Comparison of ENCODE assay signal across 14 cellular contexts in the genomic region with DNA sequence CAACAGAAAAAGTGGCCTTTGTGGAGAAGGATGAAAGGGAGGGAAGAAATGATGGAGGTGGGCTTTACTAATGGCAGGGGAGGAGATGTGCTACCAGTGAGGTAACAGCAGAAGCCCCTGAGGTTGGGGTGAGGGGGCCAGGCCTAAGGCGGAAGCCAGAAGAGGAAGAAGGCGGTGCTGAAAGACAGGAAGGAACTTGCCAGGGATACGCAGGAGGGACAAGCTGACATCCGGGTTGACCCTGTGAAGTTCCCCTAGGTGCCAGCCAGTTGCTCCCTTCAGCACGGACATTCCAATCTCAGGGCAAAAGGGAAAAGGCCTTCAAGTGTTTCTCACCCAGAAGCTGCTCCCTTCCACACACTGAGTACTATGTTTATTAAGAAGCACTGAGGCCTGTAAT. TPM values are rescaled to one million over a fixed set of nuclear protein-coding genes. Genes with fewer than 3 reads are reported as not detected.
A peak's percentile ranks its signal among the peaks of the same experiment; 100 is the strongest.
DNase-seq lines count a peak whose midpoint lies in the region; ATAC-seq, FAIRE-seq and TF ChIP-seq lines count a peak whose summit lies in the region.
"Had no signal": no experiment of that assay in that cellular context is flagged by ENCODE, and none has a peak within 500 bp of the region (broad histone marks: within the 10 kb centered on the region; RNA-seq: fewer than 3 reads in every experiment).

No MANE protein-coding gene starts in this region.

- FAIRE-seq in D721Med (lab: Jason Lieb, UNC) = no peak

- no peaks in the 10 kb centered on the region for H3K9me3 Mint-ChIP-seq in activated naive CD4-positive, alpha-beta T cell treated with anti-CD3 and anti-CD28 coated beads, Interleukin-2, amount 50 U/mL, for 24 hours
- no peaks in the 10 kb centered on the region for H3K9me3 Mint-ChIP-seq in activated naive CD8-positive, alpha-beta T cell treated with anti-CD3 and anti-CD28 coated beads, Interleukin-2, amount 10 ng/mL, durations not matched to agents 7 days and 5 days
- no peaks in the 10 kb centered on the region for H3K9me3 Mint-ChIP-seq in stimulated activated memory B cell treated with anti-CD40 and anti-IgM and Interleukin-4, amounts not matched to agents 10 μg/mL and 1 μg/mL and 100 μg/mL, for 72 hours
- H3K9me3 Mint-ChIP-seq: activated naive CD4-positive, alpha-beta T cell treated with anti-CD3 and anti-CD28 coated beads for 36 hours; H9 had no signal

- TF ChIP-seq CTCF in D721Med (IDR thresholded peaks at IDR 0.05; ENCODE audit: insufficient read depth, missing control alignments) = no peak

- no peak overlapping the region for H3K4me3 Mint-ChIP-seq in activated naive CD4-positive, alpha-beta T cell treated with anti-CD3 and anti-CD28 coated beads, Interleukin-2, amount 50 U/mL, for 24 hours
- peak overlapping the region; percentile 29 for H3K4me3 Mint-ChIP-seq in activated naive CD8-positive, alpha-beta T cell treated with anti-CD3 and anti-CD28 coated beads, Interleukin-2, amount 10 ng/mL, durations not matched to agents 7 days and 5 days
- H3K4me3 Mint-ChIP-seq in stimulated activated memory B cell treated with anti-CD40 and anti-IgM and Interleukin-4, amounts not matched to agents 10 μg/mL and 1 μg/mL and 100 μg/mL, for 72 hours = no peak overlapping the region
- H3K4me3 Mint-ChIP-seq: activated naive CD4-positive, alpha-beta T cell treated with anti-CD3 and anti-CD28 coated beads for 36 hours; H9 had no signal

- POLR2A ChIA-PET in activated naive CD8-positive, alpha-beta T cell treated with anti-CD3 and anti-CD28 coated beads, Interleukin-2, amount 10 ng/mL, durations not matched to agents 7 days and 5 days (lab: Charles Lee) = interaction anchor here (0.6 to 4.9 kb wide), 2 partner anchors 12 to 84 kb away, joined by 3 to 52 read pairs; a partner anchor contains a TSS

- peaks cover 9% of the 10 kb centered on the region for H3K36me3 Mint-ChIP-seq in activated naive CD4-positive, alpha-beta T cell treated with anti-CD3 and anti-CD28 coated beads, Interleukin-2, amount 50 U/mL, for 24 hours
- peaks cover 19% of the 10 kb centered on the region for H3K36me3 Mint-ChIP-seq in activated naive CD8-positive, alpha-beta T cell treated with anti-CD3 and anti-CD28 coated beads, Interleukin-2, amount 10 ng/mL, durations not matched to agents 7 days and 5 days
- H3K36me3 Mint-ChIP-seq in stimulated activated memory B cell treated with anti-CD40 and anti-IgM and Interleukin-4, amounts not matched to agents 10 μg/mL and 1 μg/mL and 100 μg/mL, for 72 hours = peaks cover 32% of the 10 kb centered on the region

- no peak for DNase-seq in activated naive CD4-positive, alpha-beta T cell treated with Interleukin-2 at 50 U/mL for 16 hours
- DNase-seq in MV-4-11 (lab: John Stamatoyannopoulos, UW) (peak; percentile 25), D721Med (ENCODE audit: insufficient read length, low spot score) (no peak), epidermal melanocyte (ENCODE audit: insufficient read length, low spot score) (no peak)
- DNase-seq in activated naive CD8-positive, alpha-beta T cell treated with anti-CD3 and anti-CD28 coated beads, Interleukin-2, amount 10 ng/mL, durations not matched to agents 7 days and 5 days = no peak
- DNase-seq: activated CD4-positive, CD25-positive, alpha-beta regulatory T cell; activated naive CD4-positive, alpha-beta T cell treated with anti-CD3 and anti-CD28 coated beads for 36 hours; H9; mesenchymal stem cell; NCI-H1105; NCI-H345 had no signal

- H3K27ac Mint-ChIP-seq in activated naive CD4-positive, alpha-beta T cell treated with anti-CD3 and anti-CD28 coated beads, Interleukin-2, amount 50 U/mL, for 24 hours = peak overlapping the region; percentile 84
- peak overlapping the region; percentile 80 for H3K27ac Mint-ChIP-seq in activated naive CD8-positive, alpha-beta T cell treated with anti-CD3 and anti-CD28 coated beads, Interleukin-2, amount 10 ng/mL, durations not matched to agents 7 days and 5 days
- peak overlapping the region; percentile 50 for H3K27ac Mint-ChIP-seq in stimulated activated memory B cell treated with anti-CD40 and anti-IgM and Interleukin-4, amounts not matched to agents 10 μg/mL and 1 μg/mL and 100 μg/mL, for 72 hours
- H3K27ac Mint-ChIP-seq: H9 had no signal

- ATAC-seq in activated naive CD8-positive, alpha-beta T cell treated with anti-CD3 and anti-CD28 coated beads, Interleukin-2, amount 10 ng/mL, durations not matched to agents 7 days and 5 days (ENCODE audit: low read depth) = no peak
- ATAC-seq in stimulated activated memory B cell treated with anti-CD40 and anti-IgM and Interleukin-4, amounts not matched to agents 10 μg/mL and 1 μg/mL and 100 μg/mL, for 72 hours = no peak
- ATAC-seq in GM18907 (IDR thresholded peaks at IDR 0.05; ENCODE audit: unreplicated experiment) = no peak

- H3K27me3 Mint-ChIP-seq in activated naive CD4-positive, alpha-beta T cell treated with anti-CD3 and anti-CD28 coated beads, Interleukin-2, amount 50 U/mL, for 24 hours = no peaks in the 10 kb centered on the region
- no peaks in the 10 kb centered on the region for H3K27me3 Mint-ChIP-seq in activated naive CD8-positive, alpha-beta T cell treated with anti-CD3 and anti-CD28 coated beads, Interleukin-2, amount 10 ng/mL, durations not matched to agents 7 days and 5 days
- no peaks in the 10 kb centered on the region for H3K27me3 Mint-ChIP-seq in stimulated activated memory B cell treated with anti-CD40 and anti-IgM and Interleukin-4, amounts not matched to agents 10 μg/mL and 1 μg/mL and 100 μg/mL, for 72 hours

- peaks cover 55% of the 10 kb centered on the region for H3K4me1 Mint-ChIP-seq in activated naive CD4-positive, alpha-beta T cell treated with anti-CD3 and anti-CD28 coated beads, Interleukin-2, amount 50 U/mL, for 24 hours
- H3K4me1 Mint-ChIP-seq in activated naive CD8-positive, alpha-beta T cell treated with anti-CD3 and anti-CD28 coated beads, Interleukin-2, amount 10 ng/mL, durations not matched to agents 7 days and 5 days = peaks cover 34% of the 10 kb centered on the region
- H3K4me1 Mint-ChIP-seq in stimulated activated memory B cell treated with anti-CD40 and anti-IgM and Interleukin-4, amounts not matched to agents 10 μg/mL and 1 μg/mL and 100 μg/mL, for 72 hours = peaks cover 49% of the 10 kb centered on the region

RNA-seq across cellular contexts. Expression of a gene that starts 2.3 kb away (rescaled TPM):
- total RNA-seq in activated naive CD8-positive, alpha-beta T cell treated with anti-CD3 and anti-CD28 coated beads, Interleukin-2, amount 10 ng/mL, durations not matched to agents 7 days and 5 days = 10 to 100 TPM; 15.6 to 18.8 TPM

RNA-seq across cellular contexts. Expression of a gene that starts 11.6 kb away (rescaled TPM):
- total RNA-seq in activated naive CD8-positive, alpha-beta T cell treated with anti-CD3 and anti-CD28 coated beads, Interleukin-2, amount 10 ng/mL, durations not matched to agents 7 days and 5 days = 10 to 100 TPM; 37.4 to 38.5 TPM

RNA-seq across cellular contexts. Expression of a gene that starts 11.9 kb away (rescaled TPM):
- 100 to 1,000 TPM; 110 TPM for total RNA-seq in activated naive CD8-positive, alpha-beta T cell treated with anti-CD3 and anti-CD28 coated beads, Interleukin-2, amount 10 ng/mL, durations not matched to agents 7 days and 5 days

RNA-seq across cellular contexts. Expression of a gene that starts 23.3 kb away (rescaled TPM):
- 10 to 100 TPM; 27.4 to 29.1 TPM for total RNA-seq in activated naive CD8-positive, alpha-beta T cell treated with anti-CD3 and anti-CD28 coated beads, Interleukin-2, amount 10 ng/mL, durations not matched to agents 7 days and 5 days
